Comparison of ENCODE assay signal across 18 cellular contexts in genomic region chr1:29436386-29436785, GRCh38.
DNase-seq lines count a peak whose midpoint lies in the region; ATAC-seq and TF ChIP-seq lines count a peak whose summit lies in the region.
"Had no signal": no experiment of that assay in that cellular context is flagged by ENCODE, and none has a peak within 500 bp of the region (broad histone marks: within the 10 kb centered on the region; RNA-seq: fewer than 3 reads in every experiment).

No MANE protein-coding gene starts in this region.

- no peaks in the 10 kb centered on the region for H3F3A ChIP-seq in neural progenitor cell (ENCODE audit: low read depth)

- H3K4me1 Mint-ChIP-seq in neural progenitor cell = peaks cover 13% of the 10 kb centered on the region
- H3K4me1 Mint-ChIP-seq: B cell, IgD-negative memory B cell had no signal

- no peak overlapping the region for H3K4me3 Mint-ChIP-seq in neural progenitor cell
- H3K4me3 Mint-ChIP-seq: B cell; CD8-positive, alpha-beta T cell; HFFc6; IgD-negative memory B cell had no signal

- 62 to 69% methylated on average over 3 of the region's 3 CpGs for WGBS in sigmoid colon, 2 donors

- H3K4me1 ChIP-seq in neural progenitor cell = peaks cover 8% of the 10 kb centered on the region
- H3K4me1 ChIP-seq in sigmoid colon = no peaks in the 10 kb centered on the region
- H3K4me1 ChIP-seq: BLaER1 treated with 17β-estradiol and CSF1 and Interleukin-3, amounts not matched to agents 10 nM and 100 nM had no signal

- H3K9ac ChIP-seq in neural progenitor cell = no peak overlapping the region
- H3K9ac ChIP-seq: BLaER1 treated with 17β-estradiol and CSF1 and Interleukin-3, amounts not matched to agents 10 nM and 100 nM had no signal

- TF ChIP-seq CTCF in neural progenitor cell (IDR thresholded peaks at IDR 0.05) (no peak), sigmoid colon (IDR thresholded peaks at IDR 0.05) (no peak)

- TF ChIP-seq EP300 in sigmoid colon (IDR thresholded peaks at IDR 0.05) = no peak

- H3K27ac ChIP-seq in neural progenitor cell = no peak overlapping the region
- no peak overlapping the region for H3K27ac ChIP-seq in sigmoid colon
- H3K27ac ChIP-seq: BLaER1 treated with 17β-estradiol and CSF1 and Interleukin-3, amounts not matched to agents 10 nM and 100 nM had no signal

- H2AFZ ChIP-seq in neural progenitor cell (replicated peaks) = no peak overlapping the region

- H3K27ac Mint-ChIP-seq in neural progenitor cell = no peak overlapping the region
- H3K27ac Mint-ChIP-seq: B cell; CD8-positive, alpha-beta T cell; HFFc6; IgD-negative memory B cell had no signal

- H3K27me3 ChIP-seq in H7 (ENCODE audit: control insufficient read depth, insufficient read depth, low read length) (no peaks in the 10 kb centered on the region), neural progenitor cell (no peaks in the 10 kb centered on the region), sigmoid colon (peaks cover 0 to 10% (median 0%) of the 10 kb centered on the region in 3 donors)
- H3K27me3 ChIP-seq: BLaER1 treated with 17β-estradiol and CSF1 and Interleukin-3, amounts not matched to agents 10 nM and 100 nM had no signal

- H3K36me3 Mint-ChIP-seq in neural progenitor cell = no peaks in the 10 kb centered on the region
- H3K36me3 Mint-ChIP-seq: CD8-positive, alpha-beta T cell; IgD-negative memory B cell had no signal

- H3K79me2 ChIP-seq in neural progenitor cell (ENCODE audit: low read depth) = no peaks in the 10 kb centered on the region

- no peaks in the 10 kb centered on the region for H4K20me1 ChIP-seq in neural progenitor cell (ENCODE audit: low read depth)

- no peaks in the 10 kb centered on the region for H3K36me3 ChIP-seq in H7 (replicated peaks; ENCODE audit: control insufficient read depth, insufficient read depth, low read length)
- H3K36me3 ChIP-seq in neural progenitor cell = no peaks in the 10 kb centered on the region
- no peaks in the 10 kb centered on the region for H3K36me3 ChIP-seq in sigmoid colon
- H3K36me3 ChIP-seq: BLaER1 treated with 17β-estradiol and CSF1 and Interleukin-3, amounts not matched to agents 10 nM and 100 nM had no signal

- TF ChIP-seq POLR2A in sigmoid colon (IDR thresholded peaks at IDR 0.05) = no peak

- DNase-seq in ELF-1 (ENCODE audit: low read depth, low spot score) (peak; percentile 20), H7 (peak; percentile 11), iPS-NIHi11 (ENCODE audit: low spot score) (peak; percentile 36), sciatic nerve (ENCODE audit: low spot score) (peak; percentile 6), neural progenitor cell (ENCODE audit: low spot score) (no peak), MV-4-11 (lab: John Stamatoyannopoulos, UW) (no peak), sigmoid colon (no peak)
- DNase-seq: Calu3; CD8-positive, alpha-beta T cell; DMS79 treated with DMSO at 0.1 percent for 48 hours; HFFc6 had no signal

- peaks cover 6% of the 10 kb centered on the region for H3K27me3 Mint-ChIP-seq in neural progenitor cell (ENCODE audit: insufficient read depth, low read depth)

- H3K9me3 Mint-ChIP-seq in neural progenitor cell = no peaks in the 10 kb centered on the region

- H3K9me3 ChIP-seq in neural progenitor cell (ENCODE audit: low read depth) (no peaks in the 10 kb centered on the region), sigmoid colon (no peaks in the 10 kb centered on the region)

- H3K4me3 ChIP-seq in H7 (ENCODE audit: insufficient read depth, low read depth, low read length) (no peak overlapping the region), neural progenitor cell (no peak overlapping the region), sigmoid colon (no peak overlapping the region)
- H3K4me3 ChIP-seq: BLaER1 treated with 17β-estradiol and CSF1 and Interleukin-3, amounts not matched to agents 10 nM and 100 nM; GM12878 had no signal

- intact Hi-C loops in sciatic nerve (cut with DNase I) = no loop called here
- intact Hi-C loops in sigmoid colon (cut with DNase I) = no loop called here

- no peak overlapping the region for H3K4me2 ChIP-seq in neural progenitor cell
- H3K4me2 ChIP-seq: BLaER1 treated with 17β-estradiol and CSF1 and Interleukin-3, amounts not matched to agents 10 nM and 100 nM had no signal

- ATAC-seq in sciatic nerve = no peak
- ATAC-seq in GM18861 (IDR thresholded peaks at IDR 0.05; ENCODE audit: unreplicated experiment) = no peak
- ATAC-seq: CD8-positive, alpha-beta T cell; GM12878; HCT116; HepG2 had no signal

Comparison
In these comparisons a context has a peak if more than half of its experiments do, and no peak if none do; other contexts are left out.
1. DNase-seq: peak in ELF-1 (single experiment), H7 (single experiment), iPS-NIHi11 (single experiment) and sciatic nerve (single experiment); none in neural progenitor cell (single experiment), MV-4-11 (single experiment) and sigmoid colon (single experiment).